ENCODE assay signal across 8 cellular contexts in genomic region chr14:49634547-49635334, GRCh38. TPM values are rescaled to one million over a fixed set of nuclear protein-coding genes. Genes with fewer than 3 reads are reported as not detected.
A peak's percentile ranks its signal among the peaks of the same experiment; 100 is the strongest.
DNase-seq lines count a peak whose midpoint lies in the region; ATAC-seq and TF ChIP-seq lines count a peak whose summit lies in the region.

Gene DNAAF2 (minus strand): TSS chr14:49635244. CDS start chr14:49635149, 95 bp downstream.

- H3K4me3 ChIP-seq in HAP-1, result peak within 1 kb of the TSS; percentile 88
- H3K4me3 ChIP-seq in Loucy (ENCODE audit: low read length, poor library complexity, severe bottlenecking), result peak within 1 kb of the TSS; percentile 90
- peak within 1 kb of the TSS; percentile 83 for H3K4me3 ChIP-seq in SK-N-MC
- peak within 1 kb of the TSS; percentile 89 for H3K4me3 ChIP-seq in urinary bladder (ENCODE audit: low read depth, low read length)

- intact Hi-C loops in Right ventricle myocardium inferior (cut with DNase I), result loop anchor here (2.0 to 10.0 kb wide), 4 partner anchors 14 to 230 kb away; partner anchors contain the start of genes KLHDC1, KLHDC2, MGAT2 and RPL36AL
- intact Hi-C loops in posterior cingulate gyrus (cut with DNase I), result loop anchor here (1.0 kb wide), 3 partner anchors 54 to 218 kb away; partner anchors contain the start of genes KLHDC2, NEMF and POLE2

- H3K27me3 Mint-ChIP-seq in activated naive CD8-positive, alpha-beta T cell treated with anti-CD3 and anti-CD28 coated beads, Interleukin-2, amount 10 ng/mL, durations not matched to agents 7 days and 5 days, result no peaks in the 10 kb centered on the region

- under 1% methylated on average over 80 of the region's 80 CpGs for WGBS in urinary bladder

- peak within 1 kb of the TSS; percentile 99 for H3K4me3 Mint-ChIP-seq in activated naive CD8-positive, alpha-beta T cell treated with anti-CD3 and anti-CD28 coated beads, Interleukin-2, amount 10 ng/mL, durations not matched to agents 7 days and 5 days

- peak within 1 kb of the TSS; percentile 92 for H2AFZ ChIP-seq in Loucy (ENCODE audit: low read length)

- H3K36me3 Mint-ChIP-seq in activated naive CD8-positive, alpha-beta T cell treated with anti-CD3 and anti-CD28 coated beads, Interleukin-2, amount 10 ng/mL, durations not matched to agents 7 days and 5 days, result peaks cover 21% of the 10 kb centered on the region

- peaks cover 27% of the 10 kb centered on the region for H4K20me1 ChIP-seq in Loucy (ENCODE audit: insufficient read depth, low read length, poor library complexity, severe bottlenecking)

- peaks cover 34% of the 10 kb centered on the region for H3K4me1 Mint-ChIP-seq in activated naive CD8-positive, alpha-beta T cell treated with anti-CD3 and anti-CD28 coated beads, Interleukin-2, amount 10 ng/mL, durations not matched to agents 7 days and 5 days

- H3K79me2 ChIP-seq in Loucy (ENCODE audit: insufficient read depth, low read length), result peaks cover 68% of the 10 kb centered on the region

- H3K9me2 ChIP-seq in Loucy (replicated peaks; ENCODE audit: low read depth, low read length), result no peaks in the 10 kb centered on the region

- DNase-seq in GM03348 (ENCODE audit: low spot score) (peak; percentile 75), HAP-1 (ENCODE audit: low spot score in 2 of 2) (peak; percentile 64 to 82), SK-N-MC (ENCODE audit: low read depth, low spot score) (no peak), Right ventricle myocardium inferior (ENCODE audit: missing footprints) (peak; percentile 86), posterior cingulate gyrus (peak in 8 of 10 donors; percentile 25 to 88 (median 38))
- DNase-seq in activated naive CD8-positive, alpha-beta T cell treated with anti-CD3 and anti-CD28 coated beads, Interleukin-2, amount 10 ng/mL, durations not matched to agents 7 days and 5 days, result peak; percentile 81

- peak within 1 kb of the TSS; percentile 98 for H3K27ac Mint-ChIP-seq in activated naive CD8-positive, alpha-beta T cell treated with anti-CD3 and anti-CD28 coated beads, Interleukin-2, amount 10 ng/mL, durations not matched to agents 7 days and 5 days

- in situ Hi-C loops in HAP-1 (cut with MboI; ENCODE audit: low sequenced_read_pairs), result loop anchor here (5.0 to 10.0 kb wide), 2 partner anchors 133 to 470 kb away; partner anchors contain the start of gene KLHDC2

- peaks cover 23% of the 10 kb centered on the region for H3K4me1 ChIP-seq in HAP-1
- peaks cover 22% of the 10 kb centered on the region for H3K4me1 ChIP-seq in Loucy (ENCODE audit: insufficient read depth, low read length, poor library complexity, severe bottlenecking)
- no peaks in the 10 kb centered on the region for H3K4me1 ChIP-seq in urinary bladder (ENCODE audit: insufficient read depth)

- H3K27ac ChIP-seq in SK-N-MC, result peak within 1 kb of the TSS; percentile 87
- peak within 1 kb of the TSS; percentile 93 for H3K27ac ChIP-seq in urinary bladder (ENCODE audit: low read depth)

- H3K27me3 ChIP-seq in HAP-1 (ENCODE audit: low read depth) (no peaks in the 10 kb centered on the region), Loucy (ENCODE audit: insufficient read depth, low read length, poor library complexity, severe bottlenecking) (no peaks in the 10 kb centered on the region)

- H3K9ac ChIP-seq in Loucy (ENCODE audit: low read depth, low read length, poor library complexity, severe bottlenecking) (peak within 1 kb of the TSS; percentile 91), SK-N-MC (ENCODE audit: insufficient read length) (peak within 1 kb of the TSS; percentile 90)

- H3F3A ChIP-seq in Loucy (ENCODE audit: low read depth), result no peaks in the 10 kb centered on the region

- no peaks in the 10 kb centered on the region for H3K9me3 Mint-ChIP-seq in activated naive CD8-positive, alpha-beta T cell treated with anti-CD3 and anti-CD28 coated beads, Interleukin-2, amount 10 ng/mL, durations not matched to agents 7 days and 5 days

- no peak for TF ChIP-seq CTCF in Loucy (conservative IDR thresholded peaks at IDR 0.05; ENCODE audit: low read length)

- H3K4me2 ChIP-seq in Loucy (ENCODE audit: low read depth, low read length, poor library complexity, severe bottlenecking), result peak within 1 kb of the TSS; percentile 89

- peaks cover 26% of the 10 kb centered on the region for H3K36me3 ChIP-seq in HAP-1 (replicated peaks)
- no peaks in the 10 kb centered on the region for H3K36me3 ChIP-seq in Loucy (ENCODE audit: insufficient read depth, low read length)
- no peaks in the 10 kb centered on the region for H3K36me3 ChIP-seq in SK-N-MC (ENCODE audit: insufficient read depth, low read length)
- H3K36me3 ChIP-seq in urinary bladder (ENCODE audit: insufficient read depth), result peaks cover 1% of the 10 kb centered on the region

- peak; percentile 38 for ATAC-seq in activated naive CD8-positive, alpha-beta T cell treated with anti-CD3 and anti-CD28 coated beads, Interleukin-2, amount 10 ng/mL, durations not matched to agents 7 days and 5 days (ENCODE audit: low read depth)
- ATAC-seq in Right ventricle myocardium inferior, result peak; percentile 51

- POLR2A ChIA-PET in activated naive CD8-positive, alpha-beta T cell treated with anti-CD3 and anti-CD28 coated beads, Interleukin-2, amount 10 ng/mL, durations not matched to agents 7 days and 5 days (lab: Charles Lee), result interaction anchor here (0.6 to 8.0 kb wide), 22 partner anchors 11 to 567 kb away, joined by 3 to 102 read pairs (median 6); partner anchors contain the start of genes KLHDC2, LRR1, MGAT2 and NEMF

- H3K9me3 ChIP-seq in HAP-1 (no peaks in the 10 kb centered on the region), Loucy (ENCODE audit: insufficient read depth, low read depth, low read length) (no peaks in the 10 kb centered on the region), SK-N-MC (ENCODE audit: low read depth, low read length) (no peaks in the 10 kb centered on the region)

RNA-seq across cellular contexts. Expression of gene DNAAF2, which starts in this region (rescaled TPM):
- total RNA-seq in activated naive CD8-positive, alpha-beta T cell treated with anti-CD3 and anti-CD28 coated beads, Interleukin-2, amount 10 ng/mL, durations not matched to agents 7 days and 5 days, result 1 to 10 TPM; 8.0 to 8.2 TPM
- 6.1 TPM for total RNA-seq in Right ventricle myocardium inferior
- 9.1 TPM for total RNA-seq in urinary bladder
- 6.4 TPM for polyA plus RNA-seq in urinary bladder
